ENCODE assay signal across 1 cellular context in the genomic region with DNA sequence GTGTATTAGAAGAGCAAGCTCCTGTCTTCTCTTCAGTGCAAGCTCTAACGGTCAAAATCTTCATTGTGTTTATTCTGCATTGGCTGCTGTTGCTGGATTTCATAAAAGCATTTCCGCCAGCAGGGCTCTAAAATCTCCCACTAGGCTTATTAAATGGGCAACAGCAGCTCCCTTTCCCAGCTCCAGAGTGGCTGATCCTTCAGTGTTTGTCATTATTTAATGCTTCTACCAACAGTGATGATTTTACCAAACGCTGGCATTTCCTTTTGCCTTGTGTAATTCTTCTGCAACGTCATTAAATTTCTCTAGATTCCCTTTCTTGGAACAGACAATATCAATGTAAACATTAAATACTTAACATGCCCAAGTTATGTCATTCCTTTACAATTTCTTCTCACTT.
TF ChIP-seq lines count a peak whose summit lies in the region.

No MANE protein-coding gene starts in this region.

TF ChIP-seq in A549, 52 proteins besides CTCF, POLR2A, EP300 and RAD21 (continued from another document):
- TF ChIP-seq CBX8 (IDR thresholded peaks at IDR 0.05) (no peak), MAFK (IDR thresholded peaks at IDR 0.05; ENCODE audit: partially characterized antibody) (peak; percentile 76), ATOH8 (CRISPR knock-in tag; IDR thresholded peaks at IDR 0.05; ENCODE audit: low read depth) (no peak), GATA3 (IDR thresholded peaks at IDR 0.05; ENCODE audit: borderline replicate concordance) (peak; percentile 81), EHF (CRISPR knock-in tag; IDR thresholded peaks at IDR 0.05) (no peak), ESRRA (IDR thresholded peaks at IDR 0.05; ENCODE audit: borderline replicate concordance, low read length) (no peak), BHLHE40 (IDR thresholded peaks at IDR 0.05; ENCODE audit: low read depth, low read length) (no peak), JUN (IDR thresholded peaks at IDR 0.05) (peak in 1 of 2 experiments; percentile 73; a peak in 3 of 5 replicates), MYC (IDR thresholded peaks at IDR 0.05; ENCODE audit: borderline replicate concordance, low read length) (no peak), RARB (CRISPR knock-in tag; IDR thresholded peaks at IDR 0.05) (0 out of 2 replicates have a peak, but pooled peaks have one; percentile 10), CHD2 (IDR thresholded peaks at IDR 0.05; ENCODE audit: low read length, partially characterized antibody) (no peak), FOXS1 (CRISPR knock-in tag; IDR thresholded peaks at IDR 0.05) (no peak), CHD4 (IDR thresholded peaks at IDR 0.05; ENCODE audit: borderline replicate concordance) (no peak), TP53 (CRISPR knock-in tag; IDR thresholded peaks at IDR 0.05) (peak; percentile 37; the same call in 1 of the 2 replicates), KDM5A (IDR thresholded peaks at IDR 0.05) (no peak), SREBF2 (IDR thresholded peaks at IDR 0.05) (no peak), ZC3H11A (IDR thresholded peaks at IDR 0.05) (no peak), RNF2 (IDR thresholded peaks at IDR 0.05; ENCODE audit: borderline replicate concordance, low read depth) (no peak), USF2 (IDR thresholded peaks at IDR 0.05) (no peak), E2F6 (IDR thresholded peaks at IDR 0.05; ENCODE audit: borderline replicate concordance, low read depth) (no peak), RFX5 (IDR thresholded peaks at IDR 0.05) (no peak), FOSL2 (IDR thresholded peaks at IDR 0.05) (no peak), FOSL2 (CRISPR knock-in tag; IDR thresholded peaks at IDR 0.05) (peak; percentile 53), EHMT2 (IDR thresholded peaks at IDR 0.05; ENCODE audit: low read depth) (no peak), NR3C1 (IDR thresholded peaks at IDR 0.05) (no peak)
- TF ChIP-seq, protein P1, sequence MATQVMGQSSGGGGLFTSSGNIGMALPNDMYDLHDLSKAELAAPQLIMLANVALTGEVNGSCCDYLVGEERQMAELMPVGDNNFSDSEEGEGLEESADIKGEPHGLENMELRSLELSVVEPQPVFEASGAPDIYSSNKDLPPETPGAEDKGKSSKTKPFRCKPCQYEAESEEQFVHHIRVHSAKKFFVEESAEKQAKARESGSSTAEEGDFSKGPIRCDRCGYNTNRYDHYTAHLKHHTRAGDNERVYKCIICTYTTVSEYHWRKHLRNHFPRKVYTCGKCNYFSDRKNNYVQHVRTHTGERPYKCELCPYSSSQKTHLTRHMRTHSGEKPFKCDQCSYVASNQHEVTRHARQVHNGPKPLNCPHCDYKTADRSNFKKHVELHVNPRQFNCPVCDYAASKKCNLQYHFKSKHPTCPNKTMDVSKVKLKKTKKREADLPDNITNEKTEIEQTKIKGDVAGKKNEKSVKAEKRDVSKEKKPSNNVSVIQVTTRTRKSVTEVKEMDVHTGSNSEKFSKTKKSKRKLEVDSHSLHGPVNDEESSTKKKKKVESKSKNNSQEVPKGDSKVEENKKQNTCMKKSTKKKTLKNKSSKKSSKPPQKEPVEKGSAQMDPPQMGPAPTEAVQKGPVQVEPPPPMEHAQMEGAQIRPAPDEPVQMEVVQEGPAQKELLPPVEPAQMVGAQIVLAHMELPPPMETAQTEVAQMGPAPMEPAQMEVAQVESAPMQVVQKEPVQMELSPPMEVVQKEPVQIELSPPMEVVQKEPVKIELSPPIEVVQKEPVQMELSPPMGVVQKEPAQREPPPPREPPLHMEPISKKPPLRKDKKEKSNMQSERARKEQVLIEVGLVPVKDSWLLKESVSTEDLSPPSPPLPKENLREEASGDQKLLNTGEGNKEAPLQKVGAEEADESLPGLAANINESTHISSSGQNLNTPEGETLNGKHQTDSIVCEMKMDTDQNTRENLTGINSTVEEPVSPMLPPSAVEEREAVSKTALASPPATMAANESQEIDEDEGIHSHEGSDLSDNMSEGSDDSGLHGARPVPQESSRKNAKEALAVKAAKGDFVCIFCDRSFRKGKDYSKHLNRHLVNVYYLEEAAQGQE (IDR thresholded peaks at IDR 0.05), result no peak
- TF ChIP-seq, protein P2, sequence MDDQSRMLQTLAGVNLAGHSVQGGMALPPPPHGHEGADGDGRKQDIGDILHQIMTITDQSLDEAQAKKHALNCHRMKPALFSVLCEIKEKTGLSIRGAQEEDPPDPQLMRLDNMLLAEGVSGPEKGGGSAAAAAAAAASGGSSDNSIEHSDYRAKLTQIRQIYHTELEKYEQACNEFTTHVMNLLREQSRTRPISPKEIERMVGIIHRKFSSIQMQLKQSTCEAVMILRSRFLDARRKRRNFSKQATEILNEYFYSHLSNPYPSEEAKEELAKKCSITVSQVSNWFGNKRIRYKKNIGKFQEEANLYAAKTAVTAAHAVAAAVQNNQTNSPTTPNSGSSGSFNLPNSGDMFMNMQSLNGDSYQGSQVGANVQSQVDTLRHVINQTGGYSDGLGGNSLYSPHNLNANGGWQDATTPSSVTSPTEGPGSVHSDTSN (IDR thresholded peaks at IDR 0.05), result no peak
TF ChIP-seq in A549: peak in this region for 13.
